6 cellular contexts compared by ENCODE assay signal in genomic region chr2:226637383-226637782, GRCh38.
"Had no signal": no experiment of that assay in that cellular context is flagged by ENCODE, and none has a peak within 500 bp of the region (broad histone marks: within the 10 kb centered on the region; RNA-seq: fewer than 3 reads in every experiment).

No MANE protein-coding gene starts in this region.

- H3K27ac ChIP-seq: KMS-11 had no signal

- H3K4me2 ChIP-seq: GM23338, KMS-11 had no signal

- DNase-seq: H9, HCEC 1CT, HFFc6, KBM-7 had no signal

- ATAC-seq: GM23338 had no signal

- H3K4me3 ChIP-seq: GM23338 had no signal

- H2AFZ ChIP-seq: GM23338 had no signal

- H3K9ac ChIP-seq: KMS-11 had no signal
